Comparison of ENCODE assay signal across 1 cellular context in the genomic region with DNA sequence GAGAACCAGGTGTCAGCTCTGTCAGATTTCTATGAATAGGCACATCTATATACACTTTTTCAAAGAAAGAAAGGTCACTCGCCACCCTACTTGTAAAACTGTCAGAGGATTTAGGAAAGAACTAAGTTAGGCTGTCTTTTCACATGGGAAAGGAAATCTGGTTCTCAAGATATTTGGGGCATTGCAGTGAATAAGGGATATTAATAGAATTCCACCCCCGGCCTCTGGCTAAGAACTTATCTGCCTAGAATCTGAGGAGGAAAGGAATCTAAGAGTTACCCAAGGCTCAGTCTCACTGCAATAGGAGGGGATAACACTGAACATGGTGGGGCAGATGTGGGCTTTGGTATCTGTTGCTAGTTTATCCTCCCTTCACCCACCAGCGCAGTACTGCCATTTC.
TF ChIP-seq lines count a peak whose summit lies in the region.

No MANE protein-coding gene starts in this region.

TF ChIP-seq in GM23338, 12 proteins besides CTCF, POLR2A, EP300 and RAD21 (continued from another document):
- TF ChIP-seq ZNF462 (CRISPR knock-in tag; IDR thresholded peaks at IDR 0.05): no peak
- TF ChIP-seq ZNF331 (CRISPR knock-in tag; IDR thresholded peaks at IDR 0.05; ENCODE audit: low read depth): no peak
